In genomic region chr4:52751349-52751911, GRCh38 we compare ENCODE assay signal across 8 cellular contexts. TPM values are rescaled to one million over a fixed set of nuclear protein-coding genes. Genes with fewer than 3 reads are reported as not detected.
DNase-seq lines count a peak whose midpoint lies in the region; ATAC-seq and TF ChIP-seq lines count a peak whose summit lies in the region.

A gene with protein sequence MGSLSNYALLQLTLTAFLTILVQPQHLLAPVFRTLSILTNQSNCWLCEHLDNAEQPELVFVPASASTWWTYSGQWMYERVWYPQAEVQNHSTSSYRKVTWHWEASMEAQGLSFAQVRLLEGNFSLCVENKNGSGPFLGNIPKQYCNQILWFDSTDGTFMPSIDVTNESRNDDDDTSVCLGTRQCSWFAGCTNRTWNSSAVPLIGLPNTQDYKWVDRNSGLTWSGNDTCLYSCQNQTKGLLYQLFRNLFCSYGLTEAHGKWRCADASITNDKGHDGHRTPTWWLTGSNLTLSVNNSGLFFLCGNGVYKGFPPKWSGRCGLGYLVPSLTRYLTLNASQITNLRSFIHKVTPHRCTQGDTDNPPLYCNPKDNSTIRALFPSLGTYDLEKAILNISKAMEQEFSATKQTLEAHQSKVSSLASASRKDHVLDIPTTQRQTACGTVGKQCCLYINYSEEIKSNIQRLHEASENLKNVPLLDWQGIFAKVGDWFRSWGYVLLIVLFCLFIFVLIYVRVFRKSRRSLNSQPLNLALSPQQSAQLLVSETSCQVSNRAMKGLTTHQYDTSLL (minus strand): TSS chr4:52751425. CDS start chr4:52745520, 5,905 bp downstream.

- intact Hi-C loops in body of pancreas (cut with DNase I) (no loop called here), gastrocnemius medialis (cut with DNase I; ENCODE audit: low total_unique reads) (no loop called here)

- TF ChIP-seq POLR2A in body of pancreas (IDR thresholded peaks at IDR 0.05), result peak in 2 of 3 donors; percentile 38 to 41
- TF ChIP-seq POLR2A in gastrocnemius medialis (IDR thresholded peaks at IDR 0.05), result no peak

- TF ChIP-seq CTCF in BJ (IDR thresholded peaks at IDR 0.05; ENCODE audit: insufficient read depth, low read depth, low read length) (no peak), body of pancreas (IDR thresholded peaks at IDR 0.05) (no peak), gastrocnemius medialis (IDR thresholded peaks at IDR 0.05 in 4 of 5, conservative IDR thresholded peaks at IDR 0.05 in 1 of 5) (no peak)

- H3K4me3 ChIP-seq in BJ (ENCODE audit: low read depth, low read length) (peak within 1 kb of the TSS; percentile 45), body of pancreas (peak within 1 kb of the TSS; percentile 32 to 40), iPS-18a (ENCODE audit: low read length) (peak within 1 kb of the TSS; percentile 66), gastrocnemius medialis (peak within 1 kb of the TSS; percentile 58 to 80 (median 66))

- H3K27ac ChIP-seq in body of pancreas (peak within 1 kb of the TSS in 3 of 4 donors; percentile 24 to 64 (median 60)), iPS-18a (ENCODE audit: low read length) (no peak within 1 kb of the TSS), gastrocnemius medialis (no peak within 1 kb of the TSS)

- peak; percentile 96 for ATAC-seq in body of pancreas
- peak; percentile 42 to 56 for ATAC-seq in gastrocnemius medialis
- no peak for ATAC-seq in HG02610 (IDR thresholded peaks at IDR 0.05; ENCODE audit: unreplicated experiment)

- H3K36me3 ChIP-seq in BJ (ENCODE audit: control insufficient read depth, insufficient read depth, low read length) (no peaks in the 10 kb centered on the region), body of pancreas (replicated peaks in 1 of 2; ENCODE audit: insufficient read depth in 1 of 2, low read depth in 2 of 2) (no peaks in the 10 kb centered on the region), iPS-18a (ENCODE audit: control insufficient read depth, low read depth, low read length) (peaks cover 3% of the 10 kb centered on the region), gastrocnemius medialis (no peaks in the 10 kb centered on the region)

- WGBS in body of pancreas, 2 donors, result 7 to 13% methylated on average over 19 to 34 of the region's 38 CpGs

- in situ Hi-C loops in gastrocnemius medialis (cut with MboI; ENCODE audit: low sequenced_read_pairs in 4 of 4), result no loop called here

- H3K27me3 ChIP-seq in BJ (ENCODE audit: control insufficient read depth, insufficient read depth, low read length) (peaks cover 6% of the 10 kb centered on the region), body of pancreas (peaks cover 0 to 5% of the 10 kb centered on the region in 2 donors), iPS-18a (ENCODE audit: control insufficient read depth, insufficient read depth, low read length) (peaks cover 28% of the 10 kb centered on the region), gastrocnemius medialis (peaks cover 16 to 21% (median 18%) of the 10 kb centered on the region in 3 donors)

- no peak for TF ChIP-seq RAD21 in Ishikawa (IDR thresholded peaks at IDR 0.05; ENCODE audit: low read depth)

- H3K9me3 ChIP-seq in body of pancreas (no peaks in the 10 kb centered on the region), iPS-18a (ENCODE audit: control insufficient read depth, low read depth, low read length) (no peaks in the 10 kb centered on the region), gastrocnemius medialis (no peaks in the 10 kb centered on the region)

- peak within 1 kb of the TSS; percentile 59 for H3K9ac ChIP-seq in iPS-18a (ENCODE audit: low read length)

- POLR2A ChIA-PET in BJ (lab: Charles Lee), result no interaction called here

- DNase-seq in BJ (ENCODE audit: low read depth) (no peak), body of pancreas (peak; percentile 79 to 85 (median 82)), gastrocnemius medialis (no peak), medulla oblongata (ENCODE audit: extremely low spot score) (no peak), NCI-H128 (lab: John Stamatoyannopoulos, UW; ENCODE audit: unreplicated experiment) (no peak)

- TF ChIP-seq EP300 in Ishikawa (IDR thresholded peaks at IDR 0.05; ENCODE audit: borderline replicate concordance), result no peak

- peaks cover 11% of the 10 kb centered on the region for H3K4me1 ChIP-seq in body of pancreas
- peaks cover 3% of the 10 kb centered on the region for H3K4me1 ChIP-seq in iPS-18a (ENCODE audit: control insufficient read depth, low read depth, low read length)
- H3K4me1 ChIP-seq in gastrocnemius medialis, result peaks cover 0 to 10% of the 10 kb centered on the region in 2 donors

- CTCF ChIA-PET in BJ (lab: Yijun Ruan, JAX), result no interaction called here

TF ChIP-seq in Ishikawa, 13 proteins besides CTCF, POLR2A, EP300 and RAD21:
- TF ChIP-seq ZBTB7A (IDR thresholded peaks at IDR 0.05; ENCODE audit: low read depth) (0 out of 2 replicates have a peak, but pooled peaks have one; percentile 23), TCF12 (IDR thresholded peaks at IDR 0.05; ENCODE audit: low read depth) (no peak; the same call in 1 of the 2 replicates), USF1 (IDR thresholded peaks at IDR 0.05) (0 out of 2 replicates have a peak, but pooled peaks have one; percentile 3), YY1 (IDR thresholded peaks at IDR 0.05; ENCODE audit: low read depth) (no peak), TAF1 (IDR thresholded peaks at IDR 0.05; ENCODE audit: low read depth) (0 out of 2 replicates have a peak, but pooled peaks have one; percentile 43), TEAD4 (IDR thresholded peaks at IDR 0.05) (0 out of 2 replicates have a peak, but pooled peaks have one; percentile 26)
- TF ChIP-seq, protein P1, sequence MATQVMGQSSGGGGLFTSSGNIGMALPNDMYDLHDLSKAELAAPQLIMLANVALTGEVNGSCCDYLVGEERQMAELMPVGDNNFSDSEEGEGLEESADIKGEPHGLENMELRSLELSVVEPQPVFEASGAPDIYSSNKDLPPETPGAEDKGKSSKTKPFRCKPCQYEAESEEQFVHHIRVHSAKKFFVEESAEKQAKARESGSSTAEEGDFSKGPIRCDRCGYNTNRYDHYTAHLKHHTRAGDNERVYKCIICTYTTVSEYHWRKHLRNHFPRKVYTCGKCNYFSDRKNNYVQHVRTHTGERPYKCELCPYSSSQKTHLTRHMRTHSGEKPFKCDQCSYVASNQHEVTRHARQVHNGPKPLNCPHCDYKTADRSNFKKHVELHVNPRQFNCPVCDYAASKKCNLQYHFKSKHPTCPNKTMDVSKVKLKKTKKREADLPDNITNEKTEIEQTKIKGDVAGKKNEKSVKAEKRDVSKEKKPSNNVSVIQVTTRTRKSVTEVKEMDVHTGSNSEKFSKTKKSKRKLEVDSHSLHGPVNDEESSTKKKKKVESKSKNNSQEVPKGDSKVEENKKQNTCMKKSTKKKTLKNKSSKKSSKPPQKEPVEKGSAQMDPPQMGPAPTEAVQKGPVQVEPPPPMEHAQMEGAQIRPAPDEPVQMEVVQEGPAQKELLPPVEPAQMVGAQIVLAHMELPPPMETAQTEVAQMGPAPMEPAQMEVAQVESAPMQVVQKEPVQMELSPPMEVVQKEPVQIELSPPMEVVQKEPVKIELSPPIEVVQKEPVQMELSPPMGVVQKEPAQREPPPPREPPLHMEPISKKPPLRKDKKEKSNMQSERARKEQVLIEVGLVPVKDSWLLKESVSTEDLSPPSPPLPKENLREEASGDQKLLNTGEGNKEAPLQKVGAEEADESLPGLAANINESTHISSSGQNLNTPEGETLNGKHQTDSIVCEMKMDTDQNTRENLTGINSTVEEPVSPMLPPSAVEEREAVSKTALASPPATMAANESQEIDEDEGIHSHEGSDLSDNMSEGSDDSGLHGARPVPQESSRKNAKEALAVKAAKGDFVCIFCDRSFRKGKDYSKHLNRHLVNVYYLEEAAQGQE (IDR thresholded peaks at IDR 0.05; ENCODE audit: low read depth), result no peak
- TF ChIP-seq, protein P2, sequence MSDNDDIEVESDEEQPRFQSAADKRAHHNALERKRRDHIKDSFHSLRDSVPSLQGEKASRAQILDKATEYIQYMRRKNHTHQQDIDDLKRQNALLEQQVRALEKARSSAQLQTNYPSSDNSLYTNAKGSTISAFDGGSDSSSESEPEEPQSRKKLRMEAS (IDR thresholded peaks at IDR 0.05), result peak; percentile 98

RNA-seq across cellular contexts. Expression of the gene that starts here (rescaled TPM):
- polyA plus RNA-seq in BJ (2011; rRNA removed), result 0.05 and 0.10 TPM in 2 replicates
- 0.05 TPM in 1 of 2 replicates, not detected in the other for polyA minus RNA-seq in BJ (2011; rRNA and poly(A)+ RNA removed)
- under 1 TPM; 0.33 to 0.52 TPM for total RNA-seq in body of pancreas
- not detected for total RNA-seq in gastrocnemius medialis

Comparison
In these comparisons a context has a peak if more than half of its experiments do, and no peak if none do; other contexts are left out.
1. Peak in DNase-seq, ATAC-seq, H3K4me3 ChIP-seq and H3K27ac ChIP-seq in body of pancreas; RNA of the gene not detected or under 1 TPM.
2. Peak in ATAC-seq and H3K4me3 ChIP-seq in gastrocnemius medialis; RNA of the gene not detected or under 1 TPM.
3. POLR2A ChIP-seq: peak in body of pancreas (2 of 3); none in gastrocnemius medialis (0 of 2).
4. Peak in every context shown above with its lines, with median percentiles within 50 percentile points of each other: H3K4me3 ChIP-seq.